ENCODE assay signal across 34 cellular contexts in the genomic region with DNA sequence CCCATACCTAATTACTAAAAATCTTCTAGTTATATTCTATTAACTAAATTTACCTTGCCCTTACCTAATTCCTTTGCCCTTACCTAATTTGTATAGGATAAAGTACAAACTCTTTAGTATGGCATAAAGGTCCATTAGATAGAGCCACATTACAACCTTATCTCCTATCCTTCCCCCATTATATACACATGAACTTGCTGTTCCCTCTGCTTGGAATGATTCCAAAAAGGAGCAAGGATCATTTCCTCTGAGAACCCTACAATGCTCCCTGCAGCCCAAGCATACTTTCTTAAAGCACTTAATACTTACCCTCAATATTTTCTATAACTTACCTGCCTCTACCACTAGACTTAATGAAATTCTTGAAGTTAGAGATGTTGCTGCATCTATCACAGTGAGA.
"Had no signal": no experiment of that assay in that cellular context is flagged by ENCODE, and none has a peak within 500 bp of the region (broad histone marks: within the 10 kb centered on the region; RNA-seq: fewer than 3 reads in every experiment).

No MANE protein-coding gene starts in this region.

- H3K9me3 ChIP-seq: MG63 had no signal

- H3K27ac ChIP-seq: brain microvascular endothelial cell, cardiac muscle cell, WERI-Rb-1 had no signal

- DNase-seq: activated CD4-positive, alpha-beta T cell treated with anti-CD3 and anti-CD28 coated beads for 1 hour; activated CD4-positive, alpha-beta T cell treated with anti-CD3 and anti-CD28 coated beads for 48 hours; activated CD4-positive, alpha-beta T cell treated with anti-CD3 and anti-CD28 coated beads, Interleukin-2, amount 50 U/mL, for 4 hours; activated CD4-positive, CD25-positive, alpha-beta regulatory T cell; activated CD8-positive, alpha-beta T cell treated with anti-CD3 and anti-CD28 coated beads for 36 hours; activated effector memory CD4-positive, alpha-beta T cell treated with anti-CD3 and anti-CD28 coated beads, Interleukin-2, amount 50 U/mL, for 16 hours; activated naive CD4-positive, alpha-beta T cell; activated naive CD4-positive, alpha-beta T cell treated with anti-CD3 and anti-CD28 coated beads, Interleukin-2, amount 50 U/mL, for 16 hours; activated naive CD8-positive, alpha-beta T cell treated with anti-CD3 and anti-CD28 coated beads for 36 hours; activated T-cell treated with anti-CD3 and anti-CD28 coated beads, Interleukin-2, amount 50 U/mL, for 1 hour; activated T-cell treated with anti-CD3 and anti-CD28 coated beads, Interleukin-2, amount 50 U/mL, for 72 hours; amniotic stem cell; aorta; brain microvascular endothelial cell; Kasumi-1; KG1; MG63; NCI-H1048; NCI-H1105 treated with DMSO at 0.1 percent for 48 hours; NCI-H1436; NCI-H1694; NCI-H1930; NCI-H2081 treated with DMSO at 0.1 percent for 48 hours; NCI-H226; NCI-H446 treated with DMSO at 0.1 percent for 48 hours; NCI-H524; SIG-M5; T-cell; T-helper 17 cell; WERI-Rb-1 had no signal

- H3K4me3 ChIP-seq: cardiac muscle cell, MG63 had no signal

- ATAC-seq: activated CD8-positive, alpha-beta T cell treated with anti-CD3 and anti-CD28 coated beads for 36 hours; activated T-cell treated with anti-CD3 and anti-CD28 coated beads, Interleukin-2, amount 50 U/mL, for 72 hours; activated T-helper 17 cell treated with anti-CD3 and anti-CD28 coated beads, Interleukin-2, amount 50 U/mL, for 72 hours; Panc1; SK-N-SH treated with all-trans-retinoic acid at 6 μM for 48 hours; T-cell; T-helper 17 cell had no signal

- H3K27me3 ChIP-seq: brain microvascular endothelial cell, cardiac muscle cell, MG63 had no signal

- H3K36me3 ChIP-seq: brain microvascular endothelial cell, cardiac muscle cell, MG63, WERI-Rb-1 had no signal
